In the genomic region with DNA sequence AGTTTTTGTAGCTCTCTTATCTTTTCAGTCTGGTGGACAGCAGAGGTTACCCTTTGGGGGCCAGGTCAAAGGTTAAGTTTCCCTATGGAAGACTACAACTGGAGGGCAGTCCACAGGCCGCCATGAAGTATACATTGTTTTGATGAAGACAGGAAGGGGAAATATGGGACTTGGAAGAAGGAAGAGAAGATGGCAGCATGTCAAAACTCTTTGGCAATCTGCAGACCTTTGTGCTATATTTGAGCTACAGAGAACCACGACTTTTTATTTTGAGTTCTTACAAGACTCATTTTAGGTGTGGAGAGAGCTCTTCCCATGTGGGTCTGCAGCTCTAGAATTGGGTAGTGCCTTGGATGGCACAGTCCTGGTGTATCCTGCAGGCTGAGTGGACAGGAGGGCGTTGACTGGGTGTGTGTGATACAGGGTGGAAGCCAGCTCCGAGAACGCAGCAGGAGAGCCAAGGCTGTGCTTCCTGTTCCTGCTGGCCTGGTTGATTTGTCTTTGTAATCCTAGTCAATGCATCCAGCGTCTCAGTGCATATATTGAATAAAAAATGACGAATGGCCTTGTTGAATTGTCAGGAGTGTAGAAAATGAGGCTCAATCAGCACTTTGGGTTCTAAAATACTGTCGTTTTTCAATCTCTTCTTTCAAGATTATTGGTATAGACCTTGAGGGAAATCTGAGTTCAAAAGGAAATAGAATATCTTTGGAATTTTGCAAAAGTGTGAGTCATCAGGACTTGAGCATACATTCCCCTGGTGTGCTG, we compare ENCODE assay signal across 10 cellular contexts. TPM values are rescaled to one million over a fixed set of nuclear protein-coding genes. Genes with fewer than 3 reads are reported as not detected.
A peak's percentile ranks its signal among the peaks of the same experiment; 100 is the strongest.
DNase-seq lines count a peak whose midpoint lies in the region; ATAC-seq and TF ChIP-seq lines count a peak whose summit lies in the region.
"Had no signal": no experiment of that assay in that cellular context is flagged by ENCODE, and none has a peak within 500 bp of the region (broad histone marks: within the 10 kb centered on the region; RNA-seq: fewer than 3 reads in every experiment).

No MANE protein-coding gene starts in this region.

- no peak overlapping the region for H3K4me3 ChIP-seq in AG04450 (ENCODE audit: low read depth, low read length)
- H3K4me3 ChIP-seq in HEK293 (ENCODE audit: low read depth, low read length): no peak overlapping the region
- no peak overlapping the region for H3K4me3 ChIP-seq in body of pancreas
- H3K4me3 ChIP-seq: adrenal gland, K562 had no signal

- TF ChIP-seq CTCF in AG04450 (IDR thresholded peaks at IDR 0.05; ENCODE audit: low read depth, low read length): no peak
- TF ChIP-seq CTCF in HEK293 (tag by site-specific recombination; IDR thresholded peaks at IDR 0.05): no peak
- TF ChIP-seq CTCF in body of pancreas (IDR thresholded peaks at IDR 0.05): no peak

- intact Hi-C loops in body of pancreas (cut with DNase I): no loop called here

- no peaks in the 10 kb centered on the region for H3K27me3 ChIP-seq in AG04450 (ENCODE audit: control insufficient read depth, insufficient read depth, low read length)
- no peaks in the 10 kb centered on the region for H3K27me3 ChIP-seq in body of pancreas
- H3K27me3 ChIP-seq: adrenal gland had no signal

- H3K36me3 ChIP-seq in HEK293 (ENCODE audit: control insufficient read depth in 2 of 2, insufficient read depth in 1 of 2, low read length in 2 of 2) (no peaks in the 10 kb centered on the region), body of pancreas (replicated peaks in 1 of 2; ENCODE audit: insufficient read depth in 1 of 2, low read depth in 2 of 2) (no peaks in the 10 kb centered on the region)
- H3K36me3 ChIP-seq: adrenal gland had no signal

- 33 to 40% methylated on average over 8 of the region's 8 CpGs for WGBS in body of pancreas, 2 donors

- H3K27ac ChIP-seq in AG04450 (ENCODE audit: low read depth, low read length) (peak overlapping the region; percentile 34), HEK293 (ENCODE audit: extremely low read depth, low read depth, low read length) (no peak overlapping the region), body of pancreas (peak overlapping the region in 3 of 4 donors; percentile 16 to 79 (median 63))

- TF ChIP-seq POLR2A in body of pancreas (IDR thresholded peaks at IDR 0.05): no peak

- peak; percentile 34 for ATAC-seq in body of pancreas
- peak; percentile 25 for ATAC-seq in left lobe of liver
- ATAC-seq: K562 had no signal

- H3K9me3 ChIP-seq in AG04450 (ENCODE audit: control insufficient read depth, insufficient read depth, low read length) (no peaks in the 10 kb centered on the region), HEK293 (ENCODE audit: control insufficient read depth, insufficient read depth, low read depth, low read length) (no peaks in the 10 kb centered on the region), body of pancreas (no peaks in the 10 kb centered on the region)
- H3K9me3 ChIP-seq: adrenal gland had no signal

- POLR2A ChIA-PET in AG04450 (lab: Yijun Ruan, JAX) (no interaction called here), HEK293 (lab: Yijun Ruan, JAX) (interaction anchor here (5.5 kb wide), 1 partner anchor 11 kb away, joined by 48 read pairs; a partner anchor contains a TSS)

- DNase-seq in AG04450 (ENCODE audit: low read depth, low spot score): no peak
- DNase-seq in body of pancreas: peak in 1 of 4 donors; percentile 34
- DNase-seq in left lobe of liver (ENCODE audit: low spot score): no peak
- DNase-seq in NCI-H2171 (lab: John Stamatoyannopoulos, UW): no peak
- DNase-seq in SHP77 (lab: John Stamatoyannopoulos, UW): no peak
- DNase-seq in GM19238 (ENCODE audit: insufficient read length, low spot score): no peak
- no peak for DNase-seq in DMS 273 treated with DMSO at 0.1 percent for 48 hours (lab: John Stamatoyannopoulos, UW)

- H3K4me1 ChIP-seq in HEK293 (ENCODE audit: control insufficient read depth, insufficient read depth, low read length) (peaks cover 38% of the 10 kb centered on the region), body of pancreas (peaks cover 91% of the 10 kb centered on the region)

- CTCF ChIA-PET in AG04450 (lab: Charles Lee) (interaction anchor here (0.6 to 8.9 kb wide), 7 partner anchors 9 to 698 kb away, joined by 3 to 68 read pairs (median 3); no protein-coding TSS in a partner anchor), HEK293 (lab: Yijun Ruan, JAX) (interaction anchor here (0.7 to 3.0 kb wide), 5 partner anchors 9 to 895 kb away, joined by 3 to 15 read pairs (median 4); no protein-coding TSS in a partner anchor)

TF ChIP-seq in HEK293, 187 proteins besides CTCF, POLR2A, EP300 and RAD21 (continues in another document):
- no peak for TF ChIP-seq GLI4 (tag by site-specific recombination; IDR thresholded peaks at IDR 0.05)
- TF ChIP-seq ZFP3 (tag by site-specific recombination; IDR thresholded peaks at IDR 0.05; ENCODE audit: low read depth): no peak
- TF ChIP-seq, protein P1, sequence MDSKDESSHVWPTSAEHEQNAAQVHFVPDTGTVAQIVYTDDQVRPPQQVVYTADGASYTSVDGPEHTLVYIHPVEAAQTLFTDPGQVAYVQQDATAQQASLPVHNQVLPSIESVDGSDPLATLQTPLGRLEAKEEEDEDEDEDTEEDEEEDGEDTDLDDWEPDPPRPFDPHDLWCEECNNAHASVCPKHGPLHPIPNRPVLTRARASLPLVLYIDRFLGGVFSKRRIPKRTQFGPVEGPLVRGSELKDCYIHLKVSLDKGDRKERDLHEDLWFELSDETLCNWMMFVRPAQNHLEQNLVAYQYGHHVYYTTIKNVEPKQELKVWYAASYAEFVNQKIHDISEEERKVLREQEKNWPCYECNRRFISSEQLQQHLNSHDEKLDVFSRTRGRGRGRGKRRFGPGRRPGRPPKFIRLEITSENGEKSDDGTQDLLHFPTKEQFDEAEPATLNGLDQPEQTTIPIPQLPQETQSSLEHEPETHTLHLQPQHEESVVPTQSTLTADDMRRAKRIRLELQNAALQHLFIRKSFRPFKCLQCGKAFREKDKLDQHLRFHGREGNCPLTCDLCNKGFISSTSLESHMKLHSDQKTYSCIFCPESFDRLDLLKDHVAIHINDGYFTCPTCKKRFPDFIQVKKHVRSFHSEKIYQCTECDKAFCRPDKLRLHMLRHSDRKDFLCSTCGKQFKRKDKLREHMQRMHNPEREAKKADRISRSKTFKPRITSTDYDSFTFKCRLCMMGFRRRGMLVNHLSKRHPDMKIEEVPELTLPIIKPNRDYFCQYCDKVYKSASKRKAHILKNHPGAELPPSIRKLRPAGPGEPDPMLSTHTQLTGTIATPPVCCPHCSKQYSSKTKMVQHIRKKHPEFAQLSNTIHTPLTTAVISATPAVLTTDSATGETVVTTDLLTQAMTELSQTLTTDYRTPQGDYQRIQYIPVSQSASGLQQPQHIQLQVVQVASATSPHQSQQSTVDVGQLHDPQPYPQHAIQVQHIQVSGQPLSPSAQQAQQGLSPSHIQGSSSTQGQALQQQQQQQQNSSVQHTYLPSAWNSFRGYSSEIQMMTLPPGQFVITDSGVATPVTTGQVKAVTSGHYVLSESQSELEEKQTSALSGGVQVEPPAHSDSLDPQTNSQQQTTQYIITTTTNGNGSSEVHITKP (tag by site-specific recombination; IDR thresholded peaks at IDR 0.05): peak; percentile 39
- no peak for TF ChIP-seq ZNF223 (tag by site-specific recombination; IDR thresholded peaks at IDR 0.05)
- 0 out of 2 replicates have a peak, but pooled peaks have one; percentile 18 for TF ChIP-seq ZNF366 (tag by site-specific recombination; conservative IDR thresholded peaks at IDR 0.05)
- no peak for TF ChIP-seq ZNF211 (tag by site-specific recombination; IDR thresholded peaks at IDR 0.05; ENCODE audit: low read depth)
- TF ChIP-seq ZNF121 (tag by site-specific recombination; IDR thresholded peaks at IDR 0.05): no peak
- no peak for TF ChIP-seq ZNF114 (tag by site-specific recombination; IDR thresholded peaks at IDR 0.05)
- no peak for TF ChIP-seq ZNF266 (tag by site-specific recombination; IDR thresholded peaks at IDR 0.05; ENCODE audit: low read depth)
- TF ChIP-seq BCL11A (tag by site-specific recombination; IDR thresholded peaks at IDR 0.05; ENCODE audit: low read depth): no peak
- TF ChIP-seq ZNF184 (tag by site-specific recombination; IDR thresholded peaks at IDR 0.05): no peak
- TF ChIP-seq ZBTB8A (tag by site-specific recombination; IDR thresholded peaks at IDR 0.05): no peak
- TF ChIP-seq ZNF2 (tag by site-specific recombination; IDR thresholded peaks at IDR 0.05): no peak
- no peak for TF ChIP-seq ZNF19 (tag by site-specific recombination; IDR thresholded peaks at IDR 0.05; ENCODE audit: low read depth)

RNA-seq across cellular contexts. Expression of a gene that starts 11.5 kb away (rescaled TPM):
- polyA plus RNA-seq in AG04450 (2011; rRNA removed): 14.8 and 17.9 TPM in 2 replicates
- polyA minus RNA-seq in AG04450 (2011; rRNA and poly(A)+ RNA removed): 19.8 and 20.8 TPM in 2 replicates
- total RNA-seq in body of pancreas (100 to 1,000 TPM in 1 of 2 donors, 10 to 100 TPM in 1; 90.0 to 210 TPM), left lobe of liver (13.5 TPM)
